8 cellular contexts compared by ENCODE assay signal in genomic region chr3:169827712-169828111, GRCh38. TPM values are rescaled to one million over a fixed set of nuclear protein-coding genes. Genes with fewer than 3 reads are reported as not detected.
"Had no signal": no experiment of that assay in that cellular context is flagged by ENCODE, and none has a peak within 500 bp of the region (broad histone marks: within the 10 kb centered on the region; RNA-seq: fewer than 3 reads in every experiment).

No MANE protein-coding gene starts in this region.

- H3K4me3 ChIP-seq: GM23338, K562 had no signal

- ATAC-seq: GM23338, K562 had no signal

- DNase-seq: H9, HCEC 1CT, IMR-90, KG1 had no signal

RNA-seq across cellular contexts. Expression of gene LRRC34, which starts 15.0 kb away (rescaled TPM):
- total RNA-seq: K562 had no signal

RNA-seq across cellular contexts. Expression of gene LRRIQ4, which starts 15.0 kb away (rescaled TPM):
- total RNA-seq: GM23338, H1, H9, HT-29, IMR-90, K562 had no signal

RNA-seq across cellular contexts. Expression of gene LRRC31, which starts 42.0 kb away (rescaled TPM):
- total RNA-seq: GM23338, H1, H9, IMR-90, K562 had no signal
